ENCODE assay signal across 18 cellular contexts in the genomic region with DNA sequence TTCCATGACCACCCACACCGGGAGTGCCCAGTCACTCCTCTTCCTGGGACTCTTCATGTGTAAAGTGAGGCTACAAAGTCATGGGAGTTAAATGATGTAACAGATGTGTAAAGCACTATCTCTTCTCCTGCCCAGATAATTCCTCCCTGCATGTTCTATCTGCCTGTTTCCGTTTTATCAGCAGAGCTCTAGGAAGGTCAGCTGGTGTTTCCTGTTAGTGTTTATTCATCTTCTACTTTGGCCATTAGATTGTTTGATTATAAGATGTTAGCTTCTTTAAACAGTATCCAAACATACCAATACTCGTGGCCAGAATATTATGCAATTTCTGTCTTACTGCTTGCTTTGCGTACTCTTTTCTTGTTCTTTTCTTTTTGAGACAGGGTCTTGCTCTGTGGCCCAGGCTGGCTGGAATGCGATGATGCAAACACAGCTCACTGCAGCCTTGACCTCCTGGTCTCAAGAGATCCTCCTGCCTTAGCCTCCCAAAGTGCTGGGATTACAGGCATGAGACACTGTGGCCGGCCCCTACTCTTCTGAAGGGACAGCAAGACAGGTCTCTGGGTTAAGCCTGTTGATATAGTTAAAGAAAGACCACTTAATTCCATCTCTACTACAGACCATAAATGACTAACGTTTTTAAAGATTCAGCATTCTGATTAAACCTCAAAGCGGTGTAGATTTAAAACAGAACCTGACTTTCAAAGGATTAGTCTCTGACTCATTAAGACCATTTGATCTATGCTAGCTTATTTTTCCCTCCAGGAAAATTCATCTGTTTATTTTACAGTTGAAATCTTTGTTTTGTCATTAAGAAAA.
DNase-seq lines count a peak whose midpoint lies in the region; ATAC-seq and TF ChIP-seq lines count a peak whose summit lies in the region.
"Had no signal": no experiment of that assay in that cellular context is flagged by ENCODE, and none has a peak within 500 bp of the region (broad histone marks: within the 10 kb centered on the region; RNA-seq: fewer than 3 reads in every experiment).

No MANE protein-coding gene starts in this region.

- dilution Hi-C loops in mammary epithelial cell (cut with HindIII; ENCODE audit: low sequenced_read_pairs): no loop called here

- H3K18ac ChIP-seq in mesenchymal stem cell (ENCODE audit: low read depth in 1 of 2, low read length in 2 of 2): peak overlapping the region; percentile 54 to 66

- CTCF ChIA-PET in mammary epithelial cell (lab: Charles Lee; ENCODE audit: low non-redundant PET): no interaction called here

- H3K79me2 ChIP-seq in mammary epithelial cell (ENCODE audit: insufficient read depth, low read length): no peaks in the 10 kb centered on the region

- peaks cover 3% of the 10 kb centered on the region for H3K79me1 ChIP-seq in mesenchymal stem cell (replicated peaks; ENCODE audit: low read length, poor library complexity, severe bottlenecking)

- H3K36me3 Mint-ChIP-seq in activated T-helper 2 cell treated with anti-CD3 and anti-CD28 coated beads, Interferon-gamma antibody, Interleukin-2, Interleukin-4, amounts not matched to agents 10 μg/mL and 5 μg/mL and 100 μg/mL, durations not matched to agents 14 hours and 24 hours and 36 hours (ENCODE audit: low read depth): peaks cover 32% of the 10 kb centered on the region
- H3K36me3 Mint-ChIP-seq: natural killer cell had no signal

- no peaks in the 10 kb centered on the region for H4K20me1 ChIP-seq in mammary epithelial cell (ENCODE audit: insufficient read depth, low read length)

- H3K14ac ChIP-seq in mesenchymal stem cell (ENCODE audit: low read length in 2 of 2): peak overlapping the region in 1 of 2 experiments; percentile 65

- H3K4me2 ChIP-seq in mesenchymal stem cell (ENCODE audit: low read length, poor library complexity, severe bottlenecking) (no peak overlapping the region), mammary epithelial cell (ENCODE audit: insufficient read depth, low read depth, low read length) (no peak overlapping the region)

- intact Hi-C loops in mammary epithelial cell (cut with micrococcal nuclease): no loop called here
- intact Hi-C loops in activated T-helper 2 cell treated with anti-CD3 and anti-CD28 coated beads, Interferon-gamma antibody, Interleukin-2, Interleukin-4, amounts not matched to agents 10 μg/mL and 5 μg/mL and 100 μg/mL, durations not matched to agents 14 hours and 24 hours and 36 hours (cut with micrococcal nuclease): no loop called here

- H4K8ac ChIP-seq in mesenchymal stem cell (ENCODE audit: low read length): peak overlapping the region; percentile 23

- no peak overlapping the region for H3K23ac ChIP-seq in mesenchymal stem cell (ENCODE audit: low read length in 2 of 2)

- H2BK5ac ChIP-seq in mesenchymal stem cell (ENCODE audit: low read depth, low read length, poor library complexity, severe bottlenecking): no peak overlapping the region

- H2AFZ ChIP-seq in mesenchymal stem cell (ENCODE audit: low read depth, low read length) (no peak overlapping the region), mammary epithelial cell (ENCODE audit: low read depth, low read length) (no peak overlapping the region)

- H3K27me3 Mint-ChIP-seq in activated T-helper 2 cell treated with anti-CD3 and anti-CD28 coated beads, Interferon-gamma antibody, Interleukin-2, Interleukin-4, amounts not matched to agents 10 μg/mL and 5 μg/mL and 100 μg/mL, durations not matched to agents 14 hours and 24 hours and 36 hours (ENCODE audit: low read depth): no peaks in the 10 kb centered on the region
- H3K27me3 Mint-ChIP-seq: activated CD4-positive, alpha-beta memory T cell treated with anti-CD3 and anti-CD28 coated beads, Interleukin-2, amount 10 ng/mL, durations not matched to agents 7 days and 5 days had no signal

- no peak overlapping the region for H3K9ac ChIP-seq in mesenchymal stem cell (ENCODE audit: low read length)
- H3K9ac ChIP-seq in mammary epithelial cell (ENCODE audit: insufficient read depth, low read length): no peak overlapping the region

- H3K27me3 ChIP-seq in mesenchymal stem cell (ENCODE audit: control insufficient read depth in 1 of 2, insufficient read depth in 1 of 2, low read length in 2 of 2) (no peaks in the 10 kb centered on the region), mammary epithelial cell (ENCODE audit: insufficient read depth, low read length) (no peaks in the 10 kb centered on the region)
- H3K27me3 ChIP-seq: ascending aorta had no signal

- peaks cover 7% of the 10 kb centered on the region for H3K4me1 Mint-ChIP-seq in activated T-helper 2 cell treated with anti-CD3 and anti-CD28 coated beads, Interferon-gamma antibody, Interleukin-2, Interleukin-4, amounts not matched to agents 10 μg/mL and 5 μg/mL and 100 μg/mL, durations not matched to agents 14 hours and 24 hours and 36 hours (ENCODE audit: low read depth)
- H3K4me1 Mint-ChIP-seq: activated CD4-positive, alpha-beta memory T cell treated with anti-CD3 and anti-CD28 coated beads, Interleukin-2, amount 10 ng/mL, durations not matched to agents 7 days and 5 days; natural killer cell had no signal

- WGBS in mesenchymal stem cell: 39% methylated on average over 5 of the region's 8 CpGs
- WGBS in mammary epithelial cell (ENCODE audit: low coverage, missing lambda C conversion rate): 100% methylated on average over 8 of the region's 8 CpGs

- ATAC-seq in HG03196 (IDR thresholded peaks at IDR 0.05; ENCODE audit: unreplicated experiment): no peak
- ATAC-seq: natural killer cell had no signal

- H3K27ac Mint-ChIP-seq in activated T-helper 2 cell treated with anti-CD3 and anti-CD28 coated beads, Interferon-gamma antibody, Interleukin-2, Interleukin-4, amounts not matched to agents 10 μg/mL and 5 μg/mL and 100 μg/mL, durations not matched to agents 14 hours and 24 hours and 36 hours: no peak overlapping the region
- H3K27ac Mint-ChIP-seq: activated CD4-positive, alpha-beta memory T cell treated with anti-CD3 and anti-CD28 coated beads, Interleukin-2, amount 10 ng/mL, durations not matched to agents 7 days and 5 days; activated T-helper 1 cell treated with anti-CD3 and anti-CD28 coated beads, Interleukin-12 subunit alpha, Interleukin-12 subunit beta, Interleukin-2, Interleukin-4 antibody, amounts not matched to agents 30 ng/mL and 10 ng/mL and 1 ng/mL, durations not matched to agents 14 hours and 24 hours and 36 hours; natural killer cell had no signal

- no peak overlapping the region for H2BK15ac ChIP-seq in mesenchymal stem cell (ENCODE audit: low read depth, poor library complexity, severe bottlenecking)

- H3K4me3 ChIP-seq in mesenchymal stem cell (ENCODE audit: insufficient read depth in 1 of 2, low read depth in 1 of 2, low read length in 2 of 2) (no peak overlapping the region), mammary epithelial cell (replicated peaks in 1 of 3; ENCODE audit: insufficient read depth in 1 of 3, low read depth in 2 of 3, low read length in 3 of 3) (no peak overlapping the region)
- H3K4me3 ChIP-seq: ascending aorta, left ventricle myocardium inferior had no signal

- H3K9me3 ChIP-seq in mesenchymal stem cell (ENCODE audit: control insufficient read depth, low read length) (no peaks in the 10 kb centered on the region), mammary epithelial cell (replicated peaks; ENCODE audit: insufficient read depth, low read length) (no peaks in the 10 kb centered on the region)
- H3K9me3 ChIP-seq: ascending aorta, left ventricle myocardium inferior had no signal

- H2BK12ac ChIP-seq in mesenchymal stem cell (ENCODE audit: low read length in 2 of 2): peak overlapping the region; percentile 39 to 63

- no TSS peak for BruUV-seq in mammary epithelial cell (replicated peaks; lab: Mats Ljungman, UMichigan)

- in situ Hi-C loops in mammary epithelial cell (cut with MboI; ENCODE audit: low sequenced_read_pairs in 2 of 2): no loop called here

- H3K27ac ChIP-seq in mesenchymal stem cell (ENCODE audit: low read length, poor library complexity, severe bottlenecking) (no peak overlapping the region), mammary epithelial cell (ENCODE audit: insufficient read depth, low read depth, low read length) (no peak overlapping the region)
- H3K27ac ChIP-seq: ascending aorta, left ventricle myocardium inferior had no signal

- H3K4me3 Mint-ChIP-seq in activated T-helper 2 cell treated with anti-CD3 and anti-CD28 coated beads, Interferon-gamma antibody, Interleukin-2, Interleukin-4, amounts not matched to agents 10 μg/mL and 5 μg/mL and 100 μg/mL, durations not matched to agents 14 hours and 24 hours and 36 hours (ENCODE audit: low read depth): no peak overlapping the region
- H3K4me3 Mint-ChIP-seq: activated CD4-positive, alpha-beta memory T cell treated with anti-CD3 and anti-CD28 coated beads, Interleukin-2, amount 10 ng/mL, durations not matched to agents 7 days and 5 days; activated T-helper 1 cell treated with anti-CD3 and anti-CD28 coated beads, Interleukin-12 subunit alpha, Interleukin-12 subunit beta, Interleukin-2, Interleukin-4 antibody, amounts not matched to agents 30 ng/mL and 10 ng/mL and 1 ng/mL, durations not matched to agents 14 hours and 24 hours and 36 hours; natural killer cell had no signal

- H3K9me3 Mint-ChIP-seq in activated T-helper 2 cell treated with anti-CD3 and anti-CD28 coated beads, Interferon-gamma antibody, Interleukin-2, Interleukin-4, amounts not matched to agents 10 μg/mL and 5 μg/mL and 100 μg/mL, durations not matched to agents 14 hours and 24 hours and 36 hours: no peaks in the 10 kb centered on the region
- H3K9me3 Mint-ChIP-seq: activated CD4-positive, alpha-beta memory T cell treated with anti-CD3 and anti-CD28 coated beads, Interleukin-2, amount 10 ng/mL, durations not matched to agents 7 days and 5 days; activated T-helper 1 cell treated with anti-CD3 and anti-CD28 coated beads, Interleukin-12 subunit alpha, Interleukin-12 subunit beta, Interleukin-2, Interleukin-4 antibody, amounts not matched to agents 30 ng/mL and 10 ng/mL and 1 ng/mL, durations not matched to agents 14 hours and 24 hours and 36 hours; natural killer cell had no signal

- no peak overlapping the region for H4K91ac ChIP-seq in mesenchymal stem cell (ENCODE audit: low read length)

- H3K4me1 ChIP-seq in mesenchymal stem cell (ENCODE audit: control insufficient read depth, insufficient read depth, low read depth, low read length) (peaks cover 2% of the 10 kb centered on the region), mammary epithelial cell (ENCODE audit: insufficient read depth, low read length) (no peaks in the 10 kb centered on the region)
- H3K4me1 ChIP-seq: ascending aorta, left ventricle myocardium inferior had no signal

- H2AK5ac ChIP-seq in mesenchymal stem cell (ENCODE audit: low read length, severe bottlenecking): no peak overlapping the region

- H3K4ac ChIP-seq in mesenchymal stem cell (ENCODE audit: low read depth in 1 of 2, low read length in 2 of 2): peak overlapping the region in 1 of 2 experiments; percentile 49

- TF ChIP-seq CTCF in mammary epithelial cell (conservative IDR thresholded peaks at IDR 0.05 in 1 of 2, IDR thresholded peaks at IDR 0.05 in 1 of 2; ENCODE audit: extremely low read depth in 1 of 2, insufficient read depth in 1 of 2, low read depth in 1 of 2, low read length in 2 of 2): no peak

- DNase-seq in EH (ENCODE audit: low read depth) (peak; percentile 65), M059J (ENCODE audit: low read depth) (peak; percentile 81), dermis microvascular lymphatic vessel endothelial cell (ENCODE audit: low read depth in 2 of 2) (peak; percentile 32 to 63), mesenchymal stem cell (peak; percentile 86), iPS-NIHi11 (ENCODE audit: low spot score) (no peak), mammary epithelial cell (no peak)
- DNase-seq in activated T-helper 2 cell treated with anti-CD3 and anti-CD28 coated beads, Interferon-gamma antibody, Interleukin-2, Interleukin-4, amounts not matched to agents 10 μg/mL and 5 μg/mL and 100 μg/mL, durations not matched to agents 14 hours and 24 hours and 36 hours (ENCODE audit: low spot score): no peak
- DNase-seq: activated CD4-positive, alpha-beta memory T cell treated with anti-CD3 and anti-CD28 coated beads, Interleukin-2, amount 10 ng/mL, durations not matched to agents 7 days and 5 days; cortex of kidney; DMS153; left ventricle myocardium inferior; MV-4-11; natural killer cell; NCI-H2081; NCI-H526 had no signal

- H3K36me3 ChIP-seq in mesenchymal stem cell (ENCODE audit: control insufficient read depth in 1 of 2, insufficient read depth in 2 of 2, low read depth in 1 of 2, low read length in 2 of 2) (peaks cover 5 to 55% of the 10 kb centered on the region in 2 experiments), mammary epithelial cell (ENCODE audit: insufficient read depth, low read length) (peaks cover 23% of the 10 kb centered on the region)

- no peak overlapping the region for H2BK120ac ChIP-seq in mesenchymal stem cell (ENCODE audit: low read depth, low read length)

Comparison
In these comparisons a context has a peak if more than half of its experiments do, and no peak if none do; other contexts are left out.
1. DNase-seq: peak in EH (single experiment), M059J (single experiment), dermis microvascular lymphatic vessel endothelial cell (2 of 2) and mesenchymal stem cell (single experiment); none in iPS-NIHi11 (single experiment), mammary epithelial cell (single experiment) and activated T-helper 2 cell treated with anti-CD3 and anti-CD28 coated beads, Interferon-gamma antibody, Interleukin-2, Interleukin-4, amounts not matched to agents 10 μg/mL and 5 μg/mL and 100 μg/mL, durations not matched to agents 14 hours and 24 hours and 36 hours (single experiment).